In genomic region chr18:9949861-9950260, GRCh38 we compare ENCODE assay signal across 2 cellular contexts.
TF ChIP-seq lines count a peak whose summit lies in the region.

No MANE protein-coding gene starts in this region.

TF ChIP-seq in K562, 482 proteins besides CTCF, POLR2A, EP300 and RAD21 (continued from another document):
- TF ChIP-seq, protein P1, sequence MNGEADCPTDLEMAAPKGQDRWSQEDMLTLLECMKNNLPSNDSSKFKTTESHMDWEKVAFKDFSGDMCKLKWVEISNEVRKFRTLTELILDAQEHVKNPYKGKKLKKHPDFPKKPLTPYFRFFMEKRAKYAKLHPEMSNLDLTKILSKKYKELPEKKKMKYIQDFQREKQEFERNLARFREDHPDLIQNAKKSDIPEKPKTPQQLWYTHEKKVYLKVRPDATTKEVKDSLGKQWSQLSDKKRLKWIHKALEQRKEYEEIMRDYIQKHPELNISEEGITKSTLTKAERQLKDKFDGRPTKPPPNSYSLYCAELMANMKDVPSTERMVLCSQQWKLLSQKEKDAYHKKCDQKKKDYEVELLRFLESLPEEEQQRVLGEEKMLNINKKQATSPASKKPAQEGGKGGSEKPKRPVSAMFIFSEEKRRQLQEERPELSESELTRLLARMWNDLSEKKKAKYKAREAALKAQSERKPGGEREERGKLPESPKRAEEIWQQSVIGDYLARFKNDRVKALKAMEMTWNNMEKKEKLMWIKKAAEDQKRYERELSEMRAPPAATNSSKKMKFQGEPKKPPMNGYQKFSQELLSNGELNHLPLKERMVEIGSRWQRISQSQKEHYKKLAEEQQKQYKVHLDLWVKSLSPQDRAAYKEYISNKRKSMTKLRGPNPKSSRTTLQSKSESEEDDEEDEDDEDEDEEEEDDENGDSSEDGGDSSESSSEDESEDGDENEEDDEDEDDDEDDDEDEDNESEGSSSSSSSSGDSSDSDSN (IDR thresholded peaks at IDR 0.05; ENCODE audit: borderline replicate concordance in 1 of 2, low read depth in 2 of 2, low read length in 2 of 2): no peak
- TF ChIP-seq SLC30A9 (CRISPR knock-in tag; IDR thresholded peaks at IDR 0.05): no peak
- no peak for TF ChIP-seq TCF15 (CRISPR knock-in tag; IDR thresholded peaks at IDR 0.05)
- 0 out of 4 replicates have a peak, but pooled peaks of 1 of the 2 experiments have one; percentile 7 for TF ChIP-seq HDAC1 (IDR thresholded peaks at IDR 0.05)
- TF ChIP-seq ZNF140 (CRISPR knock-in tag; IDR thresholded peaks at IDR 0.05): no peak
- TF ChIP-seq SIRT6 (IDR thresholded peaks at IDR 0.05; ENCODE audit: low read depth, low read length): no peak
- TF ChIP-seq DPF2 (IDR thresholded peaks at IDR 0.05): peak; percentile 6; the same call in 1 of the 2 replicates
- no peak for TF ChIP-seq C11orf30 (IDR thresholded peaks at IDR 0.05; ENCODE audit: low read depth)

TF ChIP-seq in HepG2, 621 proteins besides CTCF, POLR2A, EP300 and RAD21 (continued from another document):
- TF ChIP-seq, protein P2, sequence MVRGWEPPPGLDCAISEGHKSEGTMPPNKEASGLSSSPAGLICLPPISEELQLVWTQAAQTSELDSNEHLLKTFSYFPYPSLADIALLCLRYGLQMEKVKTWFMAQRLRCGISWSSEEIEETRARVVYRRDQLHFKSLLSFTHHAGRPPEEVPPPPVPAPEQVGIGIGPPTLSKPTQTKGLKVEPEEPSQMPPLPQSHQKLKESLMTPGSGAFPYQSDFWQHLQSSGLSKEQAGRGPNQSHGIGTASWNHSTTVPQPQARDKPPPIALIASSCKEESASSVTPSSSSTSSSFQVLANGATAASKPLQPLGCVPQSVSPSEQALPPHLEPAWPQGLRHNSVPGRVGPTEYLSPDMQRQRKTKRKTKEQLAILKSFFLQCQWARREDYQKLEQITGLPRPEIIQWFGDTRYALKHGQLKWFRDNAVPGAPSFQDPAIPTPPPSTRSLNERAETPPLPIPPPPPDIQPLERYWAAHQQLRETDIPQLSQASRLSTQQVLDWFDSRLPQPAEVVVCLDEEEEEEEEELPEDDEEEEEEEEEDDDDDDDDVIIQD (CRISPR knock-in tag; IDR thresholded peaks at IDR 0.05; ENCODE audit: low read depth): peak; percentile 98; the same call in 1 of the 2 replicates
- TF ChIP-seq JARID2 (CRISPR knock-in tag; IDR thresholded peaks at IDR 0.05; ENCODE audit: insufficient replicate concordance) (no peak), ARID5B (CRISPR knock-in tag; IDR thresholded peaks at IDR 0.05) (peak; percentile 40; the same call in 1 of the 2 replicates), TCF7 (IDR thresholded peaks at IDR 0.05; ENCODE audit: low read depth) (peak; percentile 28; the same call in 1 of the 2 replicates), NCOR1 (IDR thresholded peaks at IDR 0.05; ENCODE audit: borderline replicate concordance, low read length) (peak; percentile 30; the same call in 1 of the 2 replicates), ZBTB2 (CRISPR knock-in tag; IDR thresholded peaks at IDR 0.05; ENCODE audit: low read depth) (no peak), POGZ (CRISPR knock-in tag; IDR thresholded peaks at IDR 0.05) (peak; percentile 81), CREM (IDR thresholded peaks at IDR 0.05) (peak; percentile 33; the same call in 1 of the 2 replicates), CREM (CRISPR knock-in tag; IDR thresholded peaks at IDR 0.05) (no peak), MAFF (IDR thresholded peaks at IDR 0.05; ENCODE audit: low read depth, low read length) (no peak), ZNF639 (CRISPR knock-in tag; conservative IDR thresholded peaks at IDR 0.05) (no peak), ISX (CRISPR knock-in tag; conservative IDR thresholded peaks at IDR 0.05) (no peak), ZNF891 (CRISPR knock-in tag; IDR thresholded peaks at IDR 0.05) (no peak), ZMYM2 (CRISPR knock-in tag; IDR thresholded peaks at IDR 0.05) (0 out of 2 replicates have a peak, but pooled peaks have one; percentile 23)
